Comparison of ENCODE assay signal across 18 cellular contexts in the genomic region with DNA sequence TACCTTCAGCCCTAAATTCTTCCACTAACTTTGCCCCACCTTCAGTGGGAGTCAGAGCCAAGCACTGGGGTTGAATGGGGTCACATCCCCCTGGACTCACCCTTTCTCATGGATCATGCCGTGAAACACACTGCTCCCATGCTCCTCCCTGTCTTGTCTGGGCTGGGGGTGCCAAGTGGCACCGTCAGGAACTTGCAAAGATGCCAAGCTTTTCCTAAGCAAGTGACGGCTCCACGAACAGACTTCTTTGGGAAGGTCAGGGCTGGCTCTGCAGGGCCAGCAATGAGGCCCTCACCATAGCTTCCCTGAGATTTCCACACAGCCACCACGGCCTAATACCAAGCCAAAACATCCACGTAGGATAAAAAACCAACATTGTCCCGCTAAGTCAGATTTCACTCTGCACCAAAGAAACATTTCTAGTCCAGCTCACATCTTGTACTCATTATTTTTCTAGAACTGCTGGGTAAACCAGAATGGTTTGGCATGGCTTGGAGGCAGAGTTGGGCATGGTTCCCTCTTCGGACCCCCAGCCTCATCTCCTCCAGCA.
DNase-seq lines count a peak whose midpoint lies in the region; ATAC-seq, FAIRE-seq and TF ChIP-seq lines count a peak whose summit lies in the region.
"Had no signal": no experiment of that assay in that cellular context is flagged by ENCODE, and none has a peak within 500 bp of the region (broad histone marks: within the 10 kb centered on the region; RNA-seq: fewer than 3 reads in every experiment).

No MANE protein-coding gene starts in this region.

- no peak for ATAC-seq in left lobe of liver
- ATAC-seq in CD4-positive, alpha-beta T cell (ENCODE audit: poor library complexity): no peak

- H3K9ac ChIP-seq in H1 (replicated peaks in 1 of 4; ENCODE audit: extremely low read depth in 1 of 4, low read depth in 3 of 4, low read length in 3 of 4): no peak overlapping the region
- H3K9ac ChIP-seq in mesenchymal stem cell (ENCODE audit: low read length): no peak overlapping the region

- TF ChIP-seq CTCF in AG10803 (conservative IDR thresholded peaks at IDR 0.05; ENCODE audit: low read length) (no peak), H1 (IDR thresholded peaks at IDR 0.05; ENCODE audit: control extremely low read depth in 1 of 3, insufficient read depth in 1 of 3, low read depth in 1 of 3, low read length in 3 of 3) (no peak)
- no peak for TF ChIP-seq CTCF in CD4-positive, alpha-beta T cell (IDR thresholded peaks at IDR 0.05)

- H3K56ac ChIP-seq in H1 (replicated peaks; ENCODE audit: insufficient read length, low read depth, low read length): no peak overlapping the region

- H3K4me2 ChIP-seq in H1 (ENCODE audit: insufficient read depth in 1 of 2, low read depth in 2 of 2, low read length in 2 of 2) (no peak overlapping the region), mesenchymal stem cell (ENCODE audit: low read length, poor library complexity, severe bottlenecking) (no peak overlapping the region)

- H2BK120ac ChIP-seq in H1 (replicated peaks; ENCODE audit: low read depth, low read length) (no peak overlapping the region), mesenchymal stem cell (ENCODE audit: low read depth, low read length) (no peak overlapping the region)

- H4K5ac ChIP-seq in H1 (ENCODE audit: insufficient read length, low read depth, low read length): no peak overlapping the region

- no peaks in the 10 kb centered on the region for H3K9me3 Mint-ChIP-seq in CD4-positive, alpha-beta T cell
- H3K9me3 Mint-ChIP-seq: CD8-positive, alpha-beta memory T cell; HFFc6 had no signal

- H3K23me2 ChIP-seq in H1 (ENCODE audit: low read depth, low read length): no peaks in the 10 kb centered on the region

- H3K9me3 ChIP-seq in H1 (ENCODE audit: insufficient read depth in 2 of 2, low read depth in 1 of 2, low read length in 1 of 2) (no peaks in the 10 kb centered on the region), mesenchymal stem cell (ENCODE audit: control insufficient read depth, low read length) (no peaks in the 10 kb centered on the region)
- no peaks in the 10 kb centered on the region for H3K9me3 ChIP-seq in CD4-positive, alpha-beta T cell (ENCODE audit: control insufficient read depth, low read length)
- H3K9me3 ChIP-seq: BE2C, Caco-2 had no signal

- POLR2A ChIA-PET in H1 (lab: Charles Lee; ENCODE audit: partially characterized antibody): interaction anchor here (1.5 kb wide), 1 partner anchor 13 kb away, joined by 4 read pairs; no protein-coding TSS in a partner anchor
- POLR2A ChIA-PET in CD4-positive, alpha-beta T cell (lab: Charles Lee): no interaction called here

- no peak overlapping the region for H2AFZ ChIP-seq in H1 (ENCODE audit: low read length)
- H2AFZ ChIP-seq in mesenchymal stem cell (ENCODE audit: low read depth, low read length): no peak overlapping the region

- H3K4me3 Mint-ChIP-seq in CD4-positive, alpha-beta T cell: no peak overlapping the region
- H3K4me3 Mint-ChIP-seq: CD8-positive, alpha-beta memory T cell; HFFc6 had no signal

- no peaks in the 10 kb centered on the region for H3K79me2 ChIP-seq in H1 (ENCODE audit: control insufficient read depth in 1 of 2, insufficient read depth in 2 of 2, low read length in 2 of 2)

- H3K79me1 ChIP-seq in H1 (ENCODE audit: low read depth, low read length): no peaks in the 10 kb centered on the region
- H3K79me1 ChIP-seq in mesenchymal stem cell (replicated peaks; ENCODE audit: low read length, poor library complexity, severe bottlenecking): peaks cover 50% of the 10 kb centered on the region

- H2BK12ac ChIP-seq in H1 (ENCODE audit: low read depth, low read length): no peak overlapping the region
- H2BK12ac ChIP-seq in mesenchymal stem cell (ENCODE audit: low read length in 2 of 2): no peak overlapping the region

- no peak overlapping the region for H3K4me3 ChIP-seq in AG10803 (ENCODE audit: low read length)
- H3K4me3 ChIP-seq in H1 (ENCODE audit: extremely low read depth in 1 of 4, insufficient read depth in 2 of 4, low read depth in 3 of 4, low read length in 4 of 4): no peak overlapping the region
- H3K4me3 ChIP-seq in mesenchymal stem cell (ENCODE audit: insufficient read depth in 1 of 2, low read depth in 1 of 2, low read length in 2 of 2): no peak overlapping the region

- no peak overlapping the region for H3K23ac ChIP-seq in H1 (ENCODE audit: insufficient read length)
- H3K23ac ChIP-seq in mesenchymal stem cell (ENCODE audit: low read length in 2 of 2): no peak overlapping the region

- intact Hi-C loops in CD4-positive, alpha-beta T cell (cut with DNase I, micrococcal nuclease): no loop called here

- H4K91ac ChIP-seq in H1 (replicated peaks; ENCODE audit: insufficient read length, low read length) (no peak overlapping the region), mesenchymal stem cell (ENCODE audit: low read length) (peak overlapping the region; percentile 20)

- WGBS in H1 (ENCODE audit: extremely low coverage in 1 of 2, insufficient coverage in 1 of 2, insufficient read length in 1 of 2, insufficient replicate concordance in 2 of 2, low coverage in 1 of 2, low lambda C conversion rate in 2 of 2, missing lambda C conversion rate in 1 of 2), 2 experiments: 94% methylated on average over 8 of the region's 8 CpGs; no CpG with 5 or more reads in 1 of the 2 experiments
- WGBS in mesenchymal stem cell: 93% methylated on average over 7 of the region's 8 CpGs

- H4K8ac ChIP-seq in H1 (ENCODE audit: extremely low read depth, insufficient read depth, low read length) (peak overlapping the region; percentile 19; the same call in 1 of the 2 replicates), mesenchymal stem cell (ENCODE audit: low read length) (peak overlapping the region; percentile 33)

- peak; percentile 50 for DNase-seq in AG10803 (ENCODE audit: low read depth)
- no peak for DNase-seq in H1 (ENCODE audit: low read depth in 1 of 2, low spot score in 2 of 2)
- no peak for DNase-seq in mesenchymal stem cell
- DNase-seq in substantia nigra (lab: John Stamatoyannopoulos, UW): no peak
- no peak for DNase-seq in left lobe of liver (ENCODE audit: low spot score)
- DNase-seq in CD4-positive, alpha-beta T cell: no peak
- no peak for DNase-seq in DMS53 (lab: John Stamatoyannopoulos, UW)
- DNase-seq: BE2C; Caco-2; CD8-positive, alpha-beta memory T cell; GF-D8; GOT3; HCEC 1CT; HFFc6 had no signal

- no peaks in the 10 kb centered on the region for H4K20me1 ChIP-seq in H1 (replicated peaks in 1 of 2; ENCODE audit: control insufficient read depth in 1 of 2, insufficient read depth in 2 of 2, low read length in 2 of 2)

- no peak overlapping the region for H2AK5ac ChIP-seq in H1 (ENCODE audit: low read depth, low read length)
- H2AK5ac ChIP-seq in mesenchymal stem cell (ENCODE audit: low read length, severe bottlenecking): no peak overlapping the region

- no peak for TF ChIP-seq RAD21 in H1 (IDR thresholded peaks at IDR 0.05 in 1 of 2, conservative IDR thresholded peaks at IDR 0.05 in 1 of 2; ENCODE audit: low read depth in 2 of 2, low read length in 2 of 2)

- no peaks in the 10 kb centered on the region for H3K27me3 Mint-ChIP-seq in CD4-positive, alpha-beta T cell

- no peak for TF ChIP-seq POLR2A in H1 (IDR thresholded peaks at IDR 0.05; ENCODE audit: control extremely low read depth in 1 of 2, low read depth in 2 of 2, low read length in 2 of 2)

- H3K14ac ChIP-seq in H1 (ENCODE audit: insufficient read length) (no peak overlapping the region), mesenchymal stem cell (ENCODE audit: low read length in 2 of 2) (no peak overlapping the region)

- no peaks in the 10 kb centered on the region for H3K36me3 Mint-ChIP-seq in CD4-positive, alpha-beta T cell (ENCODE audit: low read depth)
- H3K36me3 Mint-ChIP-seq: CD8-positive, alpha-beta memory T cell had no signal

- no peak overlapping the region for H2BK20ac ChIP-seq in H1 (ENCODE audit: low read length)

- no peaks in the 10 kb centered on the region for H3K4me1 Mint-ChIP-seq in CD4-positive, alpha-beta T cell (ENCODE audit: low read depth)
- H3K4me1 Mint-ChIP-seq: CD8-positive, alpha-beta memory T cell had no signal

- no peak overlapping the region for H2BK15ac ChIP-seq in H1 (ENCODE audit: low read length)
- no peak overlapping the region for H2BK15ac ChIP-seq in mesenchymal stem cell (ENCODE audit: low read depth, poor library complexity, severe bottlenecking)

- H3K36me3 ChIP-seq in H1 (ENCODE audit: control insufficient read depth in 2 of 4, insufficient read depth in 4 of 4, low read length in 3 of 4): no peaks in the 10 kb centered on the region; a peak in 2 of 8 replicates
- peaks cover 0 to 20% of the 10 kb centered on the region in 2 experiments for H3K36me3 ChIP-seq in mesenchymal stem cell (ENCODE audit: control insufficient read depth in 1 of 2, insufficient read depth in 2 of 2, low read depth in 1 of 2, low read length in 2 of 2)
- H3K36me3 ChIP-seq: BE2C had no signal

- H3K4ac ChIP-seq in H1 (replicated peaks; ENCODE audit: insufficient read length, low read depth, low read length): no peak overlapping the region
- no peak overlapping the region for H3K4ac ChIP-seq in mesenchymal stem cell (ENCODE audit: low read depth in 1 of 2, low read length in 2 of 2)

- CTCF ChIA-PET in H1 (lab: Charles Lee; ENCODE audit: partially characterized antibody): interaction anchor here (0.7 to 7.7 kb wide), 11 partner anchors 6 to 311 kb away, joined by 3 to 92 read pairs (median 3); partner anchors contain the start of gene ABTB2
- CTCF ChIA-PET in CD4-positive, alpha-beta T cell (lab: Charles Lee): interaction anchor here (0.8 kb wide), 1 partner anchor 170 kb away, joined by 3 read pairs; no protein-coding TSS in a partner anchor

- no peaks in the 10 kb centered on the region for H3K27me3 ChIP-seq in H1 (replicated peaks in 1 of 4; ENCODE audit: control insufficient read depth in 3 of 4, extremely low read depth in 1 of 4, insufficient read depth in 3 of 4, low read length in 3 of 4)
- H3K27me3 ChIP-seq in mesenchymal stem cell (ENCODE audit: control insufficient read depth in 1 of 2, insufficient read depth in 1 of 2, low read length in 2 of 2): peaks cover 0 to 9% of the 10 kb centered on the region in 2 experiments
- H3K27me3 ChIP-seq in CD4-positive, alpha-beta T cell (ENCODE audit: control insufficient read depth, insufficient read depth, low read length): no peaks in the 10 kb centered on the region
- H3K27me3 ChIP-seq: BE2C had no signal

- peaks cover 7 to 15% (median 10%) of the 10 kb centered on the region in 4 experiments for H3K4me1 ChIP-seq in H1 (replicated peaks in 1 of 4; ENCODE audit: control insufficient read depth in 3 of 4, insufficient read depth in 4 of 4, low read length in 3 of 4)
- H3K4me1 ChIP-seq in mesenchymal stem cell (ENCODE audit: control insufficient read depth, insufficient read depth, low read depth, low read length): peaks cover 8% of the 10 kb centered on the region
- H3K4me1 ChIP-seq: BE2C, Caco-2 had no signal

- H3K27ac ChIP-seq in H1 (ENCODE audit: low read depth, low read length): no peak overlapping the region
- H3K27ac ChIP-seq in mesenchymal stem cell (ENCODE audit: low read length, poor library complexity, severe bottlenecking): no peak overlapping the region
- peak overlapping the region; percentile 75 for H3K27ac ChIP-seq in substantia nigra (ENCODE audit: low read depth, low read length, poor library complexity, severe bottlenecking)
- H3K27ac ChIP-seq in CD4-positive, alpha-beta T cell (ENCODE audit: low read depth, low read length): no peak overlapping the region
- H3K27ac ChIP-seq: C4-2B had no signal

- H3K18ac ChIP-seq in H1 (ENCODE audit: extremely low read depth, low read length) (no peak overlapping the region), mesenchymal stem cell (ENCODE audit: low read depth in 1 of 2, low read length in 2 of 2) (no peak overlapping the region)

- FAIRE-seq in H1 (lab: Jason Lieb, UNC): no peak
- FAIRE-seq: A204.1, GM19239, HTR-8/SVneo had no signal

- H3K27ac Mint-ChIP-seq in CD4-positive, alpha-beta T cell: no peak overlapping the region
- H3K27ac Mint-ChIP-seq: HFFc6 had no signal

- no peak overlapping the region for H2BK5ac ChIP-seq in H1 (ENCODE audit: low read depth, low read length)
- no peak overlapping the region for H2BK5ac ChIP-seq in mesenchymal stem cell (ENCODE audit: low read depth, low read length, poor library complexity, severe bottlenecking)

- no peak for TF ChIP-seq EP300 in H1 (IDR thresholded peaks at IDR 0.05; ENCODE audit: borderline replicate concordance in 1 of 2, low read depth in 2 of 2, low read length in 2 of 2)
